ENCODE assay signal across 14 cellular contexts in the genomic region with DNA sequence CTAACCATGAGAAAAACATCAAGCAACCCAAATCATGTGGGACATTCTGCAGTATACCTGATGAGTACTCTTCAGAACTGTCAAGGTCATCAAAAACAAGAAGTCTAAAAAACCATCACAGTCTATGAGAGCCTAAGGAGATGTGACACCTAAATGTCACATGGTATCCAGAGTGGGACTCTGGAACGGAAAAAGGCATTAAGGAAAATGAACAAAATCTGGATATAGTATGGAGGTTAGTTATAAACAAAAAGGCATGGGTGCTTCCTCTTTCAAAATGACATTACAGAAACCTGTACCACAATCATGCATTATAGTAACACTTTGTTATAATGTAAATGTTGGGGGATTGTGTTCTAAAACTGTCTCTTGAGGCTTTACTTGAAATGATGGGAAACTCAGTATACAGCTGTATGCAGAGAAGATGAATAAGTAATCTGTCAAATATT. TPM values are rescaled to one million over a fixed set of nuclear protein-coding genes. Genes with fewer than 3 reads are reported as not detected.
DNase-seq lines count a peak whose midpoint lies in the region; ATAC-seq, FAIRE-seq and TF ChIP-seq lines count a peak whose summit lies in the region.
"Had no signal": no experiment of that assay in that cellular context is flagged by ENCODE, and none has a peak within 500 bp of the region (broad histone marks: within the 10 kb centered on the region; RNA-seq: fewer than 3 reads in every experiment).

No MANE protein-coding gene starts in this region.

- TF ChIP-seq EP300 in tibial nerve (IDR thresholded peaks at IDR 0.05), result no peak

- peaks cover 0 to 9% (median 3%) of the 10 kb centered on the region in 4 donors for H3K4me1 ChIP-seq in tibial nerve

- H3K36me3 ChIP-seq in tibial nerve, result no peaks in the 10 kb centered on the region
- H3K36me3 ChIP-seq: transverse colon had no signal

- no peak overlapping the region for H3K4me3 ChIP-seq in tibial nerve
- H3K4me3 ChIP-seq: transverse colon had no signal

- TF ChIP-seq CTCF in GM10266 (IDR thresholded peaks at IDR 0.05; ENCODE audit: control insufficient read depth, insufficient read depth, low read depth, missing control alignments) (no peak), tibial nerve (IDR thresholded peaks at IDR 0.05) (no peak)

- DNase-seq in GM10266 (ENCODE audit: extremely low spot score) (peak; percentile 32), T-helper 2 cell (no peak), RCC 7860 (ENCODE audit: low spot score) (no peak), tibial nerve (ENCODE audit: low spot score in 2 of 2) (no peak)
- DNase-seq in stimulated activated CD4-positive, alpha-beta T cell treated with anti-CD3 and anti-CD28 coated beads, Interleukin-4, amount 100 ng/mL, for 1 hour, result no peak
- DNase-seq: activated CD4-positive, alpha-beta T cell treated with anti-CD3 and anti-CD28 coated beads for 48 hours; mesenchymal stem cell; NCI-H2029 treated with DMSO at 0.1 percent for 48 hours; NK-92 treated with Interleukin-12 subunit alpha and Interleukin-12 subunit beta, amount 100 ng/mL, for 24 hours; nucleus accumbens; transverse colon had no signal

- H3K27ac ChIP-seq in tibial nerve, result no peak overlapping the region
- H3K27ac ChIP-seq: transverse colon had no signal

- no peak for FAIRE-seq in RCC 7860 (lab: Jason Lieb, UNC)

- no peak for TF ChIP-seq POLR2A in tibial nerve (IDR thresholded peaks at IDR 0.05)

- no peaks in the 10 kb centered on the region for H3K27me3 ChIP-seq in tibial nerve
- H3K27me3 ChIP-seq: transverse colon had no signal

- 86 to 87% methylated on average over 1 of the region's 1 CpG for WGBS in tibial nerve, 2 donors

- no peaks in the 10 kb centered on the region for H3K9me3 ChIP-seq in tibial nerve
- H3K9me3 ChIP-seq: transverse colon had no signal

- peak; percentile 55 for ATAC-seq in GM19035 (IDR thresholded peaks at IDR 0.05; ENCODE audit: unreplicated experiment)
- peak; percentile 54 for ATAC-seq in GM21737 (IDR thresholded peaks at IDR 0.05; ENCODE audit: unreplicated experiment)
- peak; percentile 68 for ATAC-seq in HG03135 (IDR thresholded peaks at IDR 0.05; ENCODE audit: unreplicated experiment)

RNA-seq across cellular contexts. Expression of a gene that starts 47.4 kb away (rescaled TPM):
- not detected for total RNA-seq in tibial nerve
- total RNA-seq: transverse colon had no signal
